Comparison of ENCODE assay signal across 6 cellular contexts in genomic region chr17:54518706-54519105, GRCh38.
"Had no signal": no experiment of that assay in that cellular context is flagged by ENCODE, and none has a peak within 500 bp of the region (broad histone marks: within the 10 kb centered on the region; RNA-seq: fewer than 3 reads in every experiment).

No MANE protein-coding gene starts in this region.

- DNase-seq: HFFc6, IMR-90 had no signal

- H3K27ac Mint-ChIP-seq: GM23338, HFFc6 had no signal

- H3K27ac ChIP-seq: HL-60 had no signal

- ATAC-seq: GM23338, HCT116 had no signal

- H3K4me1 Mint-ChIP-seq: GM23338 had no signal

- H3K4me1 ChIP-seq: HAP-1 had no signal

- H3K9me3 Mint-ChIP-seq: GM23338 had no signal

- H3K4me3 Mint-ChIP-seq: GM23338, HFFc6 had no signal

- H2AFZ ChIP-seq: GM23338 had no signal

- H3K9me3 ChIP-seq: HAP-1 had no signal

- H3K36me3 ChIP-seq: HAP-1 had no signal

- H3K4me2 ChIP-seq: GM23338 had no signal

- H3K4me3 ChIP-seq: GM23338, HAP-1 had no signal
